In genomic region chr13:77544765-77545316, GRCh38 we compare ENCODE assay signal across 15 cellular contexts. TPM values are rescaled to one million over a fixed set of nuclear protein-coding genes. Genes with fewer than 3 reads are reported as not detected.
DNase-seq lines count a peak whose midpoint lies in the region; ATAC-seq and TF ChIP-seq lines count a peak whose summit lies in the region.
"Had no signal": no experiment of that assay in that cellular context is flagged by ENCODE, and none has a peak within 500 bp of the region (broad histone marks: within the 10 kb centered on the region; RNA-seq: fewer than 3 reads in every experiment).

No MANE protein-coding gene starts in this region.

- peak; percentile 19 for DNase-seq in GM12865 (ENCODE audit: low read depth)
- no peak for DNase-seq in RWPE1 (ENCODE audit: low spot score)
- DNase-seq in UCSD-AML1 (lab: John Stamatoyannopoulos, UW; ENCODE audit: unreplicated experiment): no peak
- no peak for DNase-seq in stimulated activated CD4-positive, alpha-beta T cell treated with anti-CD3 and anti-CD28 coated beads, Interleukin-2, amount 100 ng/mL, for 24 hours
- DNase-seq in activated naive CD8-positive, alpha-beta T cell treated with anti-CD3 and anti-CD28 coated beads for 36 hours: no peak
- DNase-seq: activated naive CD4-positive, alpha-beta T cell; IMR-90; NCI-H1930 had no signal

- POLR2A ChIA-PET in RWPE1 (lab: Yijun Ruan, JAX; ENCODE audit: low non-redundant PET): no interaction called here

- H3K27ac ChIP-seq in RWPE1: peak overlapping the region; percentile 66
- H3K27ac ChIP-seq: cardiac muscle cell had no signal

- TF ChIP-seq CTCF in GM12865 (IDR thresholded peaks at IDR 0.05; ENCODE audit: insufficient read depth, low read depth, low read length, missing control alignments): no peak
- no peak for TF ChIP-seq CTCF in RWPE1 (conservative IDR thresholded peaks at IDR 0.05; ENCODE audit: low read depth)

- H3K4me3 ChIP-seq in GM12865 (ENCODE audit: low read depth, low read length): no peak overlapping the region
- H3K4me3 ChIP-seq: cardiac muscle cell had no signal

- H3K4me3 Mint-ChIP-seq in activated naive CD8-positive, alpha-beta T cell treated with anti-CD3 and anti-CD28 coated beads for 36 hours: no peak overlapping the region
- H3K4me3 Mint-ChIP-seq: stimulated activated effector memory CD8-positive, alpha-beta T cell treated with anti-CD3 and anti-CD28 coated beads, Interleukin-12 subunit alpha, Interleukin-12 subunit beta, amount 100 ng/mL, for 72 hours; T-helper 1 cell treated with Interleukin-12 subunit alpha and Interleukin-12 subunit beta and Interleukin-4 antibody, amounts not matched to agents 30 μg/mL and 1 μg/mL, for 36 hours had no signal

- H3K9me3 Mint-ChIP-seq in activated naive CD8-positive, alpha-beta T cell treated with anti-CD3 and anti-CD28 coated beads for 36 hours: no peaks in the 10 kb centered on the region
- H3K9me3 Mint-ChIP-seq: stimulated activated effector memory CD8-positive, alpha-beta T cell treated with anti-CD3 and anti-CD28 coated beads, Interleukin-12 subunit alpha, Interleukin-12 subunit beta, amount 100 ng/mL, for 72 hours; T-helper 1 cell treated with Interleukin-12 subunit alpha and Interleukin-12 subunit beta and Interleukin-4 antibody, amounts not matched to agents 30 μg/mL and 1 μg/mL, for 36 hours had no signal

- H3K27ac Mint-ChIP-seq in activated naive CD8-positive, alpha-beta T cell treated with anti-CD3 and anti-CD28 coated beads for 36 hours: no peak overlapping the region
- H3K27ac Mint-ChIP-seq: stimulated activated effector memory CD8-positive, alpha-beta T cell treated with anti-CD3 and anti-CD28 coated beads, Interleukin-12 subunit alpha, Interleukin-12 subunit beta, amount 100 ng/mL, for 72 hours; T-helper 1 cell treated with Interleukin-12 subunit alpha and Interleukin-12 subunit beta and Interleukin-4 antibody, amounts not matched to agents 30 μg/mL and 1 μg/mL, for 36 hours had no signal

- ATAC-seq in GM19452 (IDR thresholded peaks at IDR 0.05; ENCODE audit: unreplicated experiment): peak; percentile 54
- peak; percentile 54 for ATAC-seq in HG03064 (IDR thresholded peaks at IDR 0.05; ENCODE audit: low read depth, unreplicated experiment)
- no peak for ATAC-seq in HG03442 (IDR thresholded peaks at IDR 0.05; ENCODE audit: unreplicated experiment)
- ATAC-seq: stimulated activated effector memory CD8-positive, alpha-beta T cell treated with anti-CD3 and anti-CD28 coated beads, Interleukin-12 subunit alpha, Interleukin-12 subunit beta, amount 100 ng/mL, for 72 hours had no signal

- peaks cover 20% of the 10 kb centered on the region for H3K27me3 Mint-ChIP-seq in activated naive CD8-positive, alpha-beta T cell treated with anti-CD3 and anti-CD28 coated beads for 36 hours

- CTCF ChIA-PET in RWPE1 (lab: Yijun Ruan, JAX): interaction anchor here (0.6 to 1.3 kb wide), 2 partner anchors 66 to 269 kb away, joined by 4 to 6 read pairs; no protein-coding TSS in a partner anchor

- H3K36me3 Mint-ChIP-seq in activated naive CD8-positive, alpha-beta T cell treated with anti-CD3 and anti-CD28 coated beads for 36 hours: no peaks in the 10 kb centered on the region
- H3K36me3 Mint-ChIP-seq: stimulated activated effector memory CD8-positive, alpha-beta T cell treated with anti-CD3 and anti-CD28 coated beads, Interleukin-12 subunit alpha, Interleukin-12 subunit beta, amount 100 ng/mL, for 72 hours had no signal

- H3K4me1 Mint-ChIP-seq in activated naive CD8-positive, alpha-beta T cell treated with anti-CD3 and anti-CD28 coated beads for 36 hours: no peaks in the 10 kb centered on the region
- H3K4me1 Mint-ChIP-seq: stimulated activated effector memory CD8-positive, alpha-beta T cell treated with anti-CD3 and anti-CD28 coated beads, Interleukin-12 subunit alpha, Interleukin-12 subunit beta, amount 100 ng/mL, for 72 hours had no signal

RNA-seq across cellular contexts. Expression of gene SCEL, which starts 9.3 kb away (rescaled TPM):
- not detected for total RNA-seq in activated naive CD8-positive, alpha-beta T cell treated with anti-CD3 and anti-CD28 coated beads for 36 hours
- total RNA-seq: cardiac muscle cell, IMR-90, posterior vena cava had no signal
